Comparison of ENCODE assay signal across 1 cellular context in genomic region chr4:55948726-55949479, GRCh38.
TF ChIP-seq lines count a peak whose summit lies in the region.

A gene with protein sequence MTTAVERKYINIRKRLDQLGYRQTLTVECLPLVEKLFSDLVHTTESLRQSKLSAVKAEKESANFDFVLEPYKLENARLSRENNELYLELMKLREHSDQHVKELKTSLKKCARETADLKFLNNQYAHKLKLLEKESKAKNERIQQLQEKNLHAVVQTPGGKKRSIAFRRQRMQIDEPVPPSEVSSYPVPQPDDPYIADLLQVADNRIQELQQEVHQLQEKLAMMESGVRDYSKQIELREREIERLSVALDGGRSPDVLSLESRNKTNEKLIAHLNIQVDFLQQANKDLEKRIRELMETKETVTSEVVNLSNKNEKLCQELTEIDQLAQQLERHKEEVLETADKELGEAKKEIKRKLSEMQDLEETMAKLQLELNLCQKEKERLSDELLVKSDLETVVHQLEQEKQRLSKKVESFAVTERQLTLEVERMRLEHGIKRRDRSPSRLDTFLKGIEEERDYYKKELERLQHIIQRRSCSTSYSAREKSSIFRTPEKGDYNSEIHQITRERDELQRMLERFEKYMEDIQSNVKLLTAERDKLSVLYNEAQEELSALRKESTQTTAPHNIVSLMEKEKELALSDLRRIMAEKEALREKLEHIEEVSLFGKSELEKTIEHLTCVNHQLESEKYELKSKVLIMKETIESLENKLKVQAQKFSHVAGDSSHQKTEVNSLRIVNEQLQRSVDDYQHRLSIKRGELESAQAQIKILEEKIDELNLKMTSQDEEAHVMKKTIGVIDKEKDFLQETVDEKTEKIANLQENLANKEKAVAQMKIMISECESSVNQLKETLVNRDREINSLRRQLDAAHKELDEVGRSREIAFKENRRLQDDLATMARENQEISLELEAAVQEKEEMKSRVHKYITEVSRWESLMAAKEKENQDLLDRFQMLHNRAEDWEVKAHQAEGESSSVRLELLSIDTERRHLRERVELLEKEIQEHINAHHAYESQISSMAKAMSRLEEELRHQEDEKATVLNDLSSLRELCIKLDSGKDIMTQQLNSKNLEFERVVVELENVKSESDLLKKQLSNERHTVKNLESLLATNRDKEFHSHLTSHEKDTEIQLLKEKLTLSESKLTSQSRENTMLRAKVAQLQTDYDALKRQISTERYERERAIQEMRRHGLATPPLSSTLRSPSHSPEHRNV (plus strand): TSS chr4:55948945. CDS start chr4:55952131, 3,186 bp downstream.

TF ChIP-seq in GM12878, 131 proteins besides CTCF, POLR2A, EP300 and RAD21 (continued from another document):
- no peak for TF ChIP-seq REST (IDR thresholded peaks at IDR 0.05; ENCODE audit: low read depth, low read length)
- TF ChIP-seq ZNF274 (IDR thresholded peaks at IDR 0.05; ENCODE audit: insufficient read depth, insufficient read length), result no peak
- TF ChIP-seq RELA (IDR thresholded peaks at IDR 0.05; ENCODE audit: borderline replicate concordance, partially characterized antibody), result peak; percentile 53
- TF ChIP-seq, protein P1, sequence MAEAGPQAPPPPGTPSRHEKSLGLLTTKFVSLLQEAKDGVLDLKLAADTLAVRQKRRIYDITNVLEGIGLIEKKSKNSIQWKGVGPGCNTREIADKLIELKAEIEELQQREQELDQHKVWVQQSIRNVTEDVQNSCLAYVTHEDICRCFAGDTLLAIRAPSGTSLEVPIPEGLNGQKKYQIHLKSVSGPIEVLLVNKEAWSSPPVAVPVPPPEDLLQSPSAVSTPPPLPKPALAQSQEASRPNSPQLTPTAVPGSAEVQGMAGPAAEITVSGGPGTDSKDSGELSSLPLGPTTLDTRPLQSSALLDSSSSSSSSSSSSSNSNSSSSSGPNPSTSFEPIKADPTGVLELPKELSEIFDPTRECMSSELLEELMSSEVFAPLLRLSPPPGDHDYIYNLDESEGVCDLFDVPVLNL (IDR thresholded peaks at IDR 0.05; ENCODE audit: low read depth, low read length), result peak; percentile 98
- peak; percentile 87 for TF ChIP-seq E4F1 (IDR thresholded peaks at IDR 0.05; ENCODE audit: borderline replicate concordance, partially characterized antibody)
- no peak for TF ChIP-seq SUPT20H (IDR thresholded peaks at IDR 0.05; ENCODE audit: borderline replicate concordance, control insufficient read depth, low read depth, low read length)
- TF ChIP-seq PAX8 (IDR thresholded peaks at IDR 0.05), result no peak
